In genomic region chr1:107076846-107077245, GRCh38 we compare ENCODE assay signal across 13 cellular contexts. TPM values are rescaled to one million over a fixed set of nuclear protein-coding genes. Genes with fewer than 3 reads are reported as not detected.
DNase-seq lines count a peak whose midpoint lies in the region; ATAC-seq and TF ChIP-seq lines count a peak whose summit lies in the region.
"Had no signal": no experiment of that assay in that cellular context is flagged by ENCODE, and none has a peak within 500 bp of the region (broad histone marks: within the 10 kb centered on the region; RNA-seq: fewer than 3 reads in every experiment).

No MANE protein-coding gene starts in this region.

- no peaks in the 10 kb centered on the region for H3K4me1 ChIP-seq in ACC112 (ENCODE audit: control insufficient read depth, insufficient read depth, low read length, unreplicated experiment)
- H3K4me1 ChIP-seq in H9 (ENCODE audit: insufficient read depth, low read length), result no peaks in the 10 kb centered on the region; the same call in 1 of the 2 replicates
- peaks cover 8% of the 10 kb centered on the region for H3K4me1 ChIP-seq in RWPE2 (ENCODE audit: insufficient read depth, poor library complexity, severe bottlenecking)

- H4K20me1 ChIP-seq in H9 (ENCODE audit: control insufficient read depth, insufficient read depth, insufficient read length), result no peaks in the 10 kb centered on the region

- no peak overlapping the region for H4K5ac ChIP-seq in H9 (ENCODE audit: insufficient read length, low read depth, low read length)

- H4K91ac ChIP-seq in H9 (ENCODE audit: insufficient read length, low read depth, low read length), result no peak overlapping the region

- no peak overlapping the region for H3K9ac ChIP-seq in H9 (ENCODE audit: extremely low read depth, insufficient read length, low read length)

- no peak overlapping the region for H4K8ac ChIP-seq in H9 (replicated peaks; ENCODE audit: insufficient read length, low read depth, low read length)

- H2BK15ac ChIP-seq in H9 (ENCODE audit: low read depth, low read length), result no peak overlapping the region

- H2BK120ac ChIP-seq in H9 (ENCODE audit: low read depth, low read length, poor library complexity, severe bottlenecking), result no peak overlapping the region

- no peaks in the 10 kb centered on the region for H3K79me2 ChIP-seq in ACC112 (ENCODE audit: control insufficient read depth, insufficient read depth, low read length, unreplicated experiment)
- no peaks in the 10 kb centered on the region for H3K79me2 ChIP-seq in H9 (ENCODE audit: insufficient read depth, low read length)

- no peak overlapping the region for H3K18ac ChIP-seq in H9 (ENCODE audit: insufficient read length, low read depth, low read length)

- DNase-seq in H9 (no peak), RWPE2 (ENCODE audit: low spot score) (peak; percentile 75), fibroblast of the aortic adventitia (ENCODE audit: low read depth) (peak; percentile 47), DMS 273 treated with DMSO at 0.1 percent for 48 hours (lab: John Stamatoyannopoulos, UW) (no peak), NCI-H1436 treated with DMSO at 0.1 percent for 48 hours (lab: John Stamatoyannopoulos, UW) (no peak), occipital lobe (lab: John Stamatoyannopoulos, UW) (no peak), GDM1 (lab: John Stamatoyannopoulos, UW) (no peak)
- DNase-seq: activated naive CD8-positive, alpha-beta T cell treated with anti-CD3 and anti-CD28 coated beads, Interleukin-2, amount 50 U/mL, for 24 hours; GF-D8; NCI-H82 had no signal

- no peaks in the 10 kb centered on the region for H3K79me1 ChIP-seq in H9 (ENCODE audit: insufficient read depth, low read depth, low read length, poor library complexity, severe bottlenecking)

- H3K4me2 ChIP-seq in H9 (ENCODE audit: insufficient read depth, insufficient read length, low read length), result no peak overlapping the region

- no peak overlapping the region for H3T11ph ChIP-seq in H9 (ENCODE audit: low read length)

- ATAC-seq in RWPE2 (ENCODE audit: low read depth), result peak; percentile 100
- ATAC-seq: activated naive CD8-positive, alpha-beta T cell treated with anti-CD3 and anti-CD28 coated beads, Interleukin-2, amount 50 U/mL, for 24 hours; stimulated activated effector memory CD8-positive, alpha-beta T cell treated with anti-CD3 and anti-CD28 coated beads, Interleukin-12 subunit alpha, Interleukin-12 subunit beta, amount 100 ng/mL, for 72 hours had no signal

- H2BK20ac ChIP-seq in H9 (ENCODE audit: low read depth, low read length, poor library complexity, severe bottlenecking), result no peak overlapping the region

- H3K4me3 ChIP-seq in ACC112 (ENCODE audit: low read depth, low read length) (no peak overlapping the region), RWPE2 (ENCODE audit: severe bottlenecking) (no peak overlapping the region), fibroblast of the aortic adventitia (ENCODE audit: low read depth, low read length) (no peak overlapping the region)

- no peak overlapping the region for H3K4ac ChIP-seq in H9 (ENCODE audit: low read depth, low read length)

- H3K23ac ChIP-seq in H9 (ENCODE audit: insufficient read length, low read depth, low read length), result no peak overlapping the region

- H3K27me3 ChIP-seq in ACC112 (ENCODE audit: insufficient read depth, low read length) (peaks cover 11% of the 10 kb centered on the region), H9 (ENCODE audit: insufficient read depth, low read length) (no peaks in the 10 kb centered on the region), RWPE2 (ENCODE audit: insufficient read depth, poor library complexity, severe bottlenecking) (no peaks in the 10 kb centered on the region)

- TF ChIP-seq CTCF in H9 (conservative IDR thresholded peaks at IDR 0.05) (no peak), RWPE2 (IDR thresholded peaks at IDR 0.05; ENCODE audit: poor library complexity, severe bottlenecking) (no peak), fibroblast of the aortic adventitia (IDR thresholded peaks at IDR 0.05; ENCODE audit: insufficient read depth, low read length) (no peak)

- no peak overlapping the region for H3K56ac ChIP-seq in H9 (ENCODE audit: insufficient read length, low read depth, low read length)

- no peak overlapping the region for H2BK12ac ChIP-seq in H9 (ENCODE audit: insufficient read length, low read depth, low read length)

- no peaks in the 10 kb centered on the region for H3K23me2 ChIP-seq in H9 (ENCODE audit: insufficient read length, low read depth, low read length, poor library complexity, severe bottlenecking)

- no peaks in the 10 kb centered on the region for H3K36me3 ChIP-seq in ACC112 (ENCODE audit: insufficient read depth, low read length)
- H3K36me3 ChIP-seq in RWPE2 (ENCODE audit: low read depth), result no peaks in the 10 kb centered on the region; the same call in 1 of the 2 replicates

- H3K27ac ChIP-seq in ACC112 (ENCODE audit: low read depth, low read length) (peak overlapping the region; percentile 16; the same call in 1 of the 2 replicates), H9 (ENCODE audit: insufficient read length, low read depth, low read length) (no peak overlapping the region), RWPE2 (ENCODE audit: poor library complexity, severe bottlenecking) (peak overlapping the region; percentile 41)

- no peak overlapping the region for H2AK5ac ChIP-seq in H9 (ENCODE audit: insufficient read length, low read length)

- H3K9me3 ChIP-seq in H9 (ENCODE audit: control insufficient read depth, low read depth, low read length), result no peaks in the 10 kb centered on the region
- H3K9me3 ChIP-seq in RWPE2 (ENCODE audit: severe bottlenecking), result no peaks in the 10 kb centered on the region

- no peak overlapping the region for H3K4me3 Mint-ChIP-seq in H9
- H3K4me3 Mint-ChIP-seq: activated naive CD8-positive, alpha-beta T cell treated with anti-CD3 and anti-CD28 coated beads, Interleukin-2, amount 50 U/mL, for 24 hours; nephron; stimulated activated effector memory CD8-positive, alpha-beta T cell treated with anti-CD3 and anti-CD28 coated beads, Interleukin-12 subunit alpha, Interleukin-12 subunit beta, amount 100 ng/mL, for 72 hours had no signal

- H3K36me3 Mint-ChIP-seq in H9 (ENCODE audit: insufficient read depth in 1 of 3, low read depth in 3 of 3), result no peaks in the 10 kb centered on the region
- H3K36me3 Mint-ChIP-seq: stimulated activated effector memory CD8-positive, alpha-beta T cell treated with anti-CD3 and anti-CD28 coated beads, Interleukin-12 subunit alpha, Interleukin-12 subunit beta, amount 100 ng/mL, for 72 hours had no signal

- peak overlapping the region in 2 of 3 experiments; percentile 40 to 83; a peak in 2 of 7 replicates for H3K27ac Mint-ChIP-seq in H9
- H3K27ac Mint-ChIP-seq: activated naive CD8-positive, alpha-beta T cell treated with anti-CD3 and anti-CD28 coated beads, Interleukin-2, amount 50 U/mL, for 24 hours; nephron; stimulated activated effector memory CD8-positive, alpha-beta T cell treated with anti-CD3 and anti-CD28 coated beads, Interleukin-12 subunit alpha, Interleukin-12 subunit beta, amount 100 ng/mL, for 72 hours had no signal

- H3K4me1 Mint-ChIP-seq in H9, result 0 out of 4 replicates have a peak, but pooled peaks cover 0 to 4% of the 10 kb centered on the region in 2 experiments
- H3K4me1 Mint-ChIP-seq: activated naive CD8-positive, alpha-beta T cell treated with anti-CD3 and anti-CD28 coated beads, Interleukin-2, amount 50 U/mL, for 24 hours; nephron; stimulated activated effector memory CD8-positive, alpha-beta T cell treated with anti-CD3 and anti-CD28 coated beads, Interleukin-12 subunit alpha, Interleukin-12 subunit beta, amount 100 ng/mL, for 72 hours had no signal

- H3K14ac ChIP-seq in H9 (ENCODE audit: insufficient read depth, low read length), result no peak overlapping the region

- H2AFZ ChIP-seq in ACC112 (ENCODE audit: low read length, unreplicated experiment) (no peak overlapping the region), H9 (ENCODE audit: low read length) (peak overlapping the region; percentile 80)

- no peaks in the 10 kb centered on the region for H3K9me3 Mint-ChIP-seq in H9
- H3K9me3 Mint-ChIP-seq: activated naive CD8-positive, alpha-beta T cell treated with anti-CD3 and anti-CD28 coated beads, Interleukin-2, amount 50 U/mL, for 24 hours; nephron; stimulated activated effector memory CD8-positive, alpha-beta T cell treated with anti-CD3 and anti-CD28 coated beads, Interleukin-12 subunit alpha, Interleukin-12 subunit beta, amount 100 ng/mL, for 72 hours had no signal

- H2BK5ac ChIP-seq in H9 (ENCODE audit: insufficient read length, low read length), result no peak overlapping the region

- no peaks in the 10 kb centered on the region for H3K27me3 Mint-ChIP-seq in H9 (ENCODE audit: low read depth)

- no CpG with 5 or more reads among the region's 5 CpGs for WGBS in H9 (ENCODE audit: extremely low coverage, insufficient read length, low lambda C conversion rate)

RNA-seq across cellular contexts. Expression of gene PRMT6, which starts 20.4 kb away (rescaled TPM):
- total RNA-seq in H9 (2021), result 37.5 and 41.9 TPM in 2 replicates
- total RNA-seq in fibroblast of the aortic adventitia (ENCODE audit: low replicate concordance), result 18.3 and 20.1 TPM in 2 replicates
- total RNA-seq in occipital lobe, result 20.6 TPM

Comparison
In these comparisons a context has a peak if more than half of its experiments do, and no peak if none do; other contexts are left out.
1. DNase-seq: peak in RWPE2 (single experiment) and fibroblast of the aortic adventitia (single experiment); none in H9 (single experiment), DMS 273 treated with DMSO at 0.1 percent for 48 hours (single experiment), NCI-H1436 treated with DMSO at 0.1 percent for 48 hours (single experiment), occipital lobe (single experiment) and GDM1 (single experiment).